ENCODE assay signal across 19 cellular contexts in genomic region chr11:40338062-40338461, GRCh38.
"Had no signal": no experiment of that assay in that cellular context is flagged by ENCODE, and none has a peak within 500 bp of the region (broad histone marks: within the 10 kb centered on the region; RNA-seq: fewer than 3 reads in every experiment).

No MANE protein-coding gene starts in this region.

- H3K4me1 ChIP-seq: lower lobe of right lung, right atrium auricular region, right lobe of liver, tibial nerve, uterus had no signal

- H3K27ac ChIP-seq: lower lobe of right lung, ovary, right atrium auricular region, right lobe of liver, tibial nerve, uterus had no signal

- FAIRE-seq: keratinocyte had no signal

- DNase-seq: hippocampal formation; kidney glomerular epithelial cell; left cardiac atrium; left ventricle myocardium superior; lower lobe of right lung; naive thymus-derived CD4-positive, alpha-beta T cell; ovary; right lobe of liver; stimulated activated CD4-positive, alpha-beta T cell treated with anti-CD3 and anti-CD28 coated beads, Interleukin-12 subunit alpha, Interleukin-12 subunit beta, amount 100 ng/mL, for 4 hours; stimulated activated CD4-positive, alpha-beta T cell treated with anti-CD3 and anti-CD28 coated beads, Interleukin-15, amount 100 ng/mL, for 24 hours; stimulated activated CD4-positive, alpha-beta T cell treated with anti-CD3 and anti-CD28 coated beads, Interleukin-2, amount 100 ng/mL, for 24 hours; stimulated activated CD4-positive, alpha-beta T cell treated with anti-CD3 and anti-CD28 coated beads, Interleukin-4, amount 100 ng/mL, for 1 hour; stimulated activated naive CD4-positive, alpha-beta T cell; uterus had no signal

- H3K27me3 ChIP-seq: ovary, right atrium auricular region, right lobe of liver, tibial nerve, uterus had no signal

- ATAC-seq: left cardiac atrium; left lobe of liver; left ventricle myocardium superior; lower lobe of right lung; naive thymus-derived CD4-positive, alpha-beta T cell; natural killer cell treated with Interleukin-12 subunit alpha and Interleukin-12 subunit beta and Interleukin-15 and Interleukin-18, amount 100 ng/mL, for 72 hours had no signal

- H3K9me3 ChIP-seq: lower lobe of right lung, ovary, right atrium auricular region, right lobe of liver, tibial nerve, uterus had no signal

- H3K4me3 ChIP-seq: lower lobe of right lung, ovary, right atrium auricular region, right lobe of liver, tibial nerve, uterus had no signal

- H3K36me3 ChIP-seq: lower lobe of right lung, ovary, right atrium auricular region, right lobe of liver, tibial nerve, uterus had no signal
